ENCODE assay signal across 19 cellular contexts in the genomic region with DNA sequence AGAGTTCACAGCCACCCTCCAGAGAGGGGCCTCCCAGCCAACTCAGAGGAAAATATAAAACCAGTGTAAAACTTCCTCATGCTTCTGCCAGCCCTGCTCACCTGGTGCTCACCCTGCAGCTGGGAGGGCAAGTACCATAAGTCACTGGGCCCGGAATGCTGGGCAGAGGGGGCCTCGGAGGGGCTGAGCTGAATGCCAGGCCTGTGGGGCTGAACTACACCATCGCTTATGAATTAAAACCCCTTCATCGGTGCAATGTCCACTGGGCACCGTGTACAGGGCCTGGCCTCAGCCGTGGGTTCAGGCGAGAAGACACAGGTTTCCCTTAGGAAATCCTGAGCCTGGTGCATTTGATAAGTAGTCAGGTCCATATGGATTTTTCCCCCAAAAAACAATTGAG.
"Had no signal": no experiment of that assay in that cellular context is flagged by ENCODE, and none has a peak within 500 bp of the region (broad histone marks: within the 10 kb centered on the region; RNA-seq: fewer than 3 reads in every experiment).

No MANE protein-coding gene starts in this region.

- H3K9me3 ChIP-seq: esophagus muscularis mucosa, gastrocnemius medialis, ovary, right atrium auricular region, tibial nerve had no signal

- H3K36me3 ChIP-seq: esophagus muscularis mucosa, gastrocnemius medialis, heart right ventricle, ovary, right atrium auricular region, tibial nerve had no signal

- H3K9me3 Mint-ChIP-seq: neural crest cell had no signal

- H3K4me3 ChIP-seq: esophagus muscularis mucosa, gastrocnemius medialis, heart right ventricle, ovary, right atrium auricular region, smooth muscle cell, tibial nerve had no signal

- H3K27me3 ChIP-seq: gastrocnemius medialis, ovary, right atrium auricular region, tibial nerve had no signal

- H3K4me1 ChIP-seq: esophagus muscularis mucosa, gastrocnemius medialis, heart right ventricle, right atrium auricular region, tibial nerve had no signal

- H3K27ac ChIP-seq: epithelial cell of prostate, esophagus muscularis mucosa, gastrocnemius medialis, heart right ventricle, ovary, right atrium auricular region, tibial nerve had no signal

- DNase-seq: central memory CD4-positive, alpha-beta T cell; cortex of kidney; effector memory CD4-positive, alpha-beta T cell; gastrocnemius medialis; heart right ventricle; hypothalamus; islet precursor cell; left ventricle myocardium superior; mesendoderm; naive thymus-derived CD4-positive, alpha-beta T cell; ovary; stimulated activated CD4-positive, alpha-beta T cell treated with anti-CD3 and anti-CD28 coated beads, Interleukin-2, amount 100 ng/mL, for 48 hours; stimulated activated naive CD8-positive, alpha-beta T cell treated with anti-CD3 and anti-CD28 coated beads, Interleukin-15, Interleukin-2, amounts not matched to agents 100 U/mL and 50 U/mL, for 24 hours had no signal

- ATAC-seq: gastrocnemius medialis; heart right ventricle; left ventricle myocardium superior; naive thymus-derived CD4-positive, alpha-beta T cell; stimulated activated naive CD8-positive, alpha-beta T cell treated with anti-CD3 and anti-CD28 coated beads, Interleukin-15, Interleukin-2, amounts not matched to agents 100 U/mL and 50 U/mL, for 24 hours had no signal

- H3K27ac Mint-ChIP-seq: naive thymus-derived CD4-positive, alpha-beta T cell had no signal

- H3K36me3 Mint-ChIP-seq: naive thymus-derived CD4-positive, alpha-beta T cell had no signal

- H3K4me3 Mint-ChIP-seq: naive thymus-derived CD4-positive, alpha-beta T cell; neural crest cell had no signal

- H3K4me1 Mint-ChIP-seq: naive thymus-derived CD4-positive, alpha-beta T cell; neural crest cell had no signal
